In genomic region chr10:70759769-70760168, GRCh38 we compare ENCODE assay signal across 12 cellular contexts. TPM values are rescaled to one million over a fixed set of nuclear protein-coding genes. Genes with fewer than 3 reads are reported as not detected.
DNase-seq lines count a peak whose midpoint lies in the region; ATAC-seq and TF ChIP-seq lines count a peak whose summit lies in the region.
"Had no signal": no experiment of that assay in that cellular context is flagged by ENCODE, and none has a peak within 500 bp of the region (broad histone marks: within the 10 kb centered on the region; RNA-seq: fewer than 3 reads in every experiment).

No MANE protein-coding gene starts in this region.

- H3K4me3 Mint-ChIP-seq in activated naive CD8-positive, alpha-beta T cell treated with anti-CD3 and anti-CD28 coated beads, Interleukin-2, amount 50 U/mL, for 24 hours: no peak overlapping the region
- H3K4me3 Mint-ChIP-seq: T-cell had no signal

- no peak overlapping the region for H3K27ac ChIP-seq in right atrium auricular region
- H3K27ac ChIP-seq in spleen: no peak overlapping the region
- H3K27ac ChIP-seq: ascending aorta, prostate gland had no signal

- H3K4me3 ChIP-seq in right atrium auricular region (no peak overlapping the region), spleen (no peak overlapping the region)
- H3K4me3 ChIP-seq: ascending aorta, prostate gland had no signal

- H3K9me3 Mint-ChIP-seq in activated naive CD8-positive, alpha-beta T cell treated with anti-CD3 and anti-CD28 coated beads, Interleukin-2, amount 50 U/mL, for 24 hours: no peaks in the 10 kb centered on the region
- H3K9me3 Mint-ChIP-seq: T-cell had no signal

- H3K4me1 Mint-ChIP-seq in activated naive CD8-positive, alpha-beta T cell treated with anti-CD3 and anti-CD28 coated beads, Interleukin-2, amount 50 U/mL, for 24 hours: peaks cover 11% of the 10 kb centered on the region

- no peaks in the 10 kb centered on the region for H3K27me3 Mint-ChIP-seq in activated naive CD8-positive, alpha-beta T cell treated with anti-CD3 and anti-CD28 coated beads, Interleukin-2, amount 50 U/mL, for 24 hours
- H3K27me3 Mint-ChIP-seq: T-cell had no signal

- H3K9me3 ChIP-seq in right atrium auricular region (no peaks in the 10 kb centered on the region), spleen (no peaks in the 10 kb centered on the region)
- H3K9me3 ChIP-seq: ascending aorta, prostate gland had no signal

- peak; percentile 44 for DNase-seq in Right ventricle myocardium superior
- DNase-seq in right atrium auricular region (ENCODE audit: low spot score): no peak
- peak; percentile 26 for DNase-seq in NCI-H2107 treated with DMSO at 0.1 percent for 48 hours (lab: John Stamatoyannopoulos, UW; ENCODE audit: unreplicated experiment)
- no peak for DNase-seq in activated naive CD8-positive, alpha-beta T cell treated with anti-CD3 and anti-CD28 coated beads, Interleukin-2, amount 50 U/mL, for 24 hours
- DNase-seq in spleen: peak; percentile 73
- DNase-seq in left lobe of liver (ENCODE audit: low spot score): no peak

- H3K36me3 ChIP-seq in right atrium auricular region (no peaks in the 10 kb centered on the region), spleen (no peaks in the 10 kb centered on the region)
- H3K36me3 ChIP-seq: ascending aorta, prostate gland had no signal

- no peaks in the 10 kb centered on the region for H3K27me3 ChIP-seq in right atrium auricular region
- H3K27me3 ChIP-seq in spleen (replicated peaks in 1 of 7): peaks cover 0 to 13% (median 0%) of the 10 kb centered on the region in 7 donors
- H3K27me3 ChIP-seq: ascending aorta had no signal

- H3K36me3 Mint-ChIP-seq in activated naive CD8-positive, alpha-beta T cell treated with anti-CD3 and anti-CD28 coated beads, Interleukin-2, amount 50 U/mL, for 24 hours (ENCODE audit: low read depth): no peaks in the 10 kb centered on the region
- H3K36me3 Mint-ChIP-seq: T-cell had no signal

- H3K4me1 ChIP-seq in right atrium auricular region (peaks cover 0 to 4% of the 10 kb centered on the region in 2 donors), spleen (peaks cover 0 to 8% (median 0%) of the 10 kb centered on the region in 6 donors)
- H3K4me1 ChIP-seq: ascending aorta, prostate gland had no signal

- ATAC-seq in Right ventricle myocardium superior (ENCODE audit: poor library complexity) (no peak), HG02840 (IDR thresholded peaks at IDR 0.05; ENCODE audit: low FRiP score, unreplicated experiment) (no peak), GM18505 (IDR thresholded peaks at IDR 0.05; ENCODE audit: unreplicated experiment) (no peak), left lobe of liver (no peak)
- peak; percentile 31 for ATAC-seq in activated naive CD8-positive, alpha-beta T cell treated with anti-CD3 and anti-CD28 coated beads, Interleukin-2, amount 50 U/mL, for 24 hours

- WGBS in spleen, 5 donors: 52 to 70% (median 55%) methylated on average over 2 to 7 of the region's 7 CpGs

- TF ChIP-seq POLR2A in spleen (IDR thresholded peaks at IDR 0.05) (no peak), GM18505 (IDR thresholded peaks at IDR 0.05; ENCODE audit: borderline replicate concordance, extremely low read depth, insufficient read depth, insufficient read length) (no peak)

- TF ChIP-seq CTCF in right atrium auricular region (IDR thresholded peaks at IDR 0.05): no peak
- no peak for TF ChIP-seq CTCF in spleen (IDR thresholded peaks at IDR 0.05 in 8 of 11, conservative IDR thresholded peaks at IDR 0.05 in 3 of 11)

- no peak overlapping the region for H3K27ac Mint-ChIP-seq in activated naive CD8-positive, alpha-beta T cell treated with anti-CD3 and anti-CD28 coated beads, Interleukin-2, amount 50 U/mL, for 24 hours
- H3K27ac Mint-ChIP-seq: T-cell had no signal

- intact Hi-C loops in Right ventricle myocardium superior (cut with DNase I): loop anchor here (2.0 to 10.0 kb wide), 2 partner anchors 209 to 295 kb away; no protein-coding TSS in a partner anchor
- intact Hi-C loops in spleen (cut with DNase I; ENCODE audit: low total_unique reads): loop anchor here (2.0 to 5.0 kb wide), 2 partner anchors 209 to 297 kb away; no protein-coding TSS in a partner anchor

RNA-seq across cellular contexts. Expression of gene TBATA, which starts 25.4 kb away (rescaled TPM):
- total RNA-seq in Right ventricle myocardium superior: not detected
- total RNA-seq in right atrium auricular region: not detected
- total RNA-seq in spleen: 1 to 10 TPM in 2 of 7 donors, under 1 TPM in 5; 0.56 to 2.9 (median 0.66) TPM
- polyA plus RNA-seq in spleen: under 1 TPM in 1 of 3 donors, not detected in 2; 0.45 TPM
- not detected for total RNA-seq in left lobe of liver
- total RNA-seq: ascending aorta, mucosa of gallbladder, T-cell had no signal

RNA-seq across cellular contexts. Expression of gene SGPL1, which starts 56.0 kb away (rescaled TPM):
- total RNA-seq in Right ventricle myocardium superior (11.6 TPM), right atrium auricular region (1 to 10 TPM; 8.9 to 9.7 TPM), spleen (10 to 100 TPM; 50.4 to 75.1 (median 65.8) TPM), left lobe of liver (40.7 TPM)
- 10 to 100 TPM in 1 of 3 donors, 1 to 10 TPM in 2; 6.8 to 10.6 (median 7.8) TPM for polyA plus RNA-seq in spleen

Comparison
In these comparisons a context has a peak if more than half of its experiments do, and no peak if none do; other contexts are left out.
1. DNase-seq: peak in Right ventricle myocardium superior (single experiment), NCI-H2107 treated with DMSO at 0.1 percent for 48 hours (single experiment) and spleen (single experiment); none in right atrium auricular region (single experiment), activated naive CD8-positive, alpha-beta T cell treated with anti-CD3 and anti-CD28 coated beads, Interleukin-2, amount 50 U/mL, for 24 hours (single experiment) and left lobe of liver (single experiment).